9 cellular contexts compared by ENCODE assay signal in genomic region chrX:7110821-7111276, GRCh38. TPM values are rescaled to one million over a fixed set of nuclear protein-coding genes. Genes with fewer than 3 reads are reported as not detected.
A peak's percentile ranks its signal among the peaks of the same experiment; 100 is the strongest.
DNase-seq lines count a peak whose midpoint lies in the region; ATAC-seq and TF ChIP-seq lines count a peak whose summit lies in the region.
"Had no signal": no experiment of that assay in that cellular context is flagged by ENCODE, and none has a peak within 500 bp of the region (broad histone marks: within the 10 kb centered on the region; RNA-seq: fewer than 3 reads in every experiment).

No MANE protein-coding gene starts in this region.

- H3K36me3 ChIP-seq in OCI-LY1 (ENCODE audit: insufficient read depth, low read length) (0 out of 2 replicates have a peak, but pooled peaks cover 6% of the 10 kb centered on the region), suprapubic skin (no peaks in the 10 kb centered on the region)

- H3K4me3 Mint-ChIP-seq in nephron: no peak overlapping the region

- H3K4me1 ChIP-seq in OCI-LY1 (ENCODE audit: insufficient read depth, low read length, severe bottlenecking) (peaks cover 91% of the 10 kb centered on the region), suprapubic skin (peaks cover 6% of the 10 kb centered on the region)

- peak overlapping the region; percentile 90 for H3K9ac ChIP-seq in OCI-LY1 (ENCODE audit: low read length)

- H3K4me2 ChIP-seq in OCI-LY1 (ENCODE audit: low read length): peak overlapping the region; percentile 73

- H3K27me3 ChIP-seq in OCI-LY1 (ENCODE audit: insufficient read depth, low read length): no peaks in the 10 kb centered on the region
- H3K27me3 ChIP-seq in suprapubic skin: no peaks in the 10 kb centered on the region

- no peaks in the 10 kb centered on the region; the same call in 1 of the 2 replicates for H3F3A ChIP-seq in OCI-LY1 (ENCODE audit: insufficient read depth, low read length)

- peak; percentile 29 for DNase-seq in DMS 273 (lab: John Stamatoyannopoulos, UW; ENCODE audit: unreplicated experiment)
- no peak for DNase-seq in DMS 273 treated with DMSO at 0.1 percent for 48 hours (lab: John Stamatoyannopoulos, UW)
- DNase-seq in suprapubic skin (ENCODE audit: low spot score in 2 of 2): no peak
- no peak for DNase-seq in ecto neural progenitor cell (ENCODE audit: low spot score)
- DNase-seq in NCI-H2171 treated with DMSO at 0.1 percent for 48 hours (lab: John Stamatoyannopoulos, UW): no peak

- H3K36me3 Mint-ChIP-seq in nephron (ENCODE audit: low read depth): peaks cover 11% of the 10 kb centered on the region

- 66% methylated on average over 5 of the region's 5 CpGs for WGBS in suprapubic skin

- peaks cover 2% of the 10 kb centered on the region for H3K9me3 Mint-ChIP-seq in nephron

- no peak overlapping the region for H2AFZ ChIP-seq in OCI-LY1 (ENCODE audit: low read length)

- no peaks in the 10 kb centered on the region for H4K20me1 ChIP-seq in OCI-LY1 (ENCODE audit: insufficient read depth, low read length)

- peaks cover 6% of the 10 kb centered on the region for H3K79me2 ChIP-seq in OCI-LY1 (ENCODE audit: insufficient read depth, low read length)

- peak overlapping the region; percentile 58 to 91 (median 85) for H3K27ac Mint-ChIP-seq in nephron

- TF ChIP-seq EP300 in suprapubic skin (IDR thresholded peaks at IDR 0.05): no peak

- H3K9me3 ChIP-seq in OCI-LY1 (ENCODE audit: low read length) (no peaks in the 10 kb centered on the region), suprapubic skin (no peaks in the 10 kb centered on the region)

- H3K27ac ChIP-seq in OCI-LY1 (ENCODE audit: low read depth, low read length, poor library complexity, severe bottlenecking) (peak overlapping the region; percentile 100), suprapubic skin (no peak overlapping the region)
- H3K27ac ChIP-seq: 22Rv1 had no signal

- TF ChIP-seq POLR2A in suprapubic skin (IDR thresholded peaks at IDR 0.05): no peak

- TF ChIP-seq CTCF in OCI-LY1 (IDR thresholded peaks at IDR 0.05; ENCODE audit: low read length): no peak
- no peak for TF ChIP-seq CTCF in nephron (IDR thresholded peaks at IDR 0.05; ENCODE audit: unreplicated experiment in 3 of 3)
- TF ChIP-seq CTCF in suprapubic skin (IDR thresholded peaks at IDR 0.05): no peak

- H3K9me2 ChIP-seq in OCI-LY1 (ENCODE audit: low read depth, low read length): no peaks in the 10 kb centered on the region

- peak overlapping the region; percentile 37 for H3K4me3 ChIP-seq in OCI-LY1 (ENCODE audit: low read depth, low read length, poor library complexity, severe bottlenecking)
- H3K4me3 ChIP-seq in suprapubic skin: no peak overlapping the region

- ATAC-seq in HG02938 (IDR thresholded peaks at IDR 0.05; ENCODE audit: unreplicated experiment): peak; percentile 58

- peaks cover 52% of the 10 kb centered on the region for H3K4me1 Mint-ChIP-seq in nephron

- no peaks in the 10 kb centered on the region for H3K27me3 Mint-ChIP-seq in nephron (ENCODE audit: low read depth)

RNA-seq across cellular contexts. Expression of gene STS, which starts 36.7 kb away (rescaled TPM):
- total RNA-seq in suprapubic skin: 1 to 10 TPM; 5.0 to 7.9 (median 5.6) TPM

RNA-seq across cellular contexts. Expression of gene PUDP, which starts 37.1 kb away (rescaled TPM):
- 10 to 100 TPM in 1 of 4 donors, 1 to 10 TPM in 3; 5.3 to 16.1 (median 5.6) TPM for total RNA-seq in suprapubic skin
